In the genomic region with DNA sequence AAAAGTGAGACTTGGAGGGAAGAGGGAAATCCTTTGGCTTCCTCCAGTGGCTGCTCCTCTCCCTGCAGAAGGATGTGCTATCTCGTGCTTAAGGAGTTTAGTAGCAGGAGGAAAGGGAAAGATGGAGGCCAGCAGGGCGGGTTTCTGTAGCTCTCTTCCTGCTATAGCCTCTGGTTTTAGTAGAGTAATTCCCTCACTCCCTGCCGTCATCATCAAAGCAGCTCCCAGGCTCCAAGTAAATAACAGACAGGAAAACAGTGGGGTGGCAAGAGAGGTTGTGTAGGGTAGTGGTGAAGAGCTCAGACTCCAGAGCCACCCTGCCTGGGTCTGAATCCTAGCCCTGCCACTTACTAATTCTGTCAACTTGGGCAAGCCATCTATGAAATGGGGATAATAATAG, we compare ENCODE assay signal across 33 cellular contexts.
"Had no signal": no experiment of that assay in that cellular context is flagged by ENCODE, and none has a peak within 500 bp of the region (broad histone marks: within the 10 kb centered on the region; RNA-seq: fewer than 3 reads in every experiment).

No MANE protein-coding gene starts in this region.

- H3K4me1 ChIP-seq: ascending aorta had no signal

- H3K27ac ChIP-seq: ascending aorta, cardiac muscle cell, VCaP had no signal

- H3K4me3 Mint-ChIP-seq: activated CD4-positive, alpha-beta memory T cell treated with anti-CD3 and anti-CD28 coated beads, Interleukin-2, amount 10 ng/mL, durations not matched to agents 7 days and 5 days; activated CD4-positive, alpha-beta T cell treated with anti-CD3 and anti-CD28 coated beads for 36 hours; activated CD4-positive, alpha-beta T cell treated with anti-CD3 and anti-CD28 coated beads, Interleukin-2, amount 10 ng/mL, durations not matched to agents 7 days and 5 days; activated CD8-positive, alpha-beta memory T cell treated with anti-CD3 and anti-CD28 coated beads, Interleukin-2, amount 10 ng/mL, durations not matched to agents 7 days and 5 days; activated CD8-positive, alpha-beta T cell treated with anti-CD3 and anti-CD28 coated beads, Interleukin-2, amount 10 ng/mL, durations not matched to agents 7 days and 5 days; activated naive CD4-positive, alpha-beta T cell treated with anti-CD3 and anti-CD28 coated beads, Interleukin-2, amount 10 ng/mL, durations not matched to agents 7 days and 5 days; activated naive CD4-positive, alpha-beta T cell treated with anti-CD3 and anti-CD28 coated beads, Interleukin-2, amount 50 U/mL, for 24 hours; activated naive CD8-positive, alpha-beta T cell; activated naive CD8-positive, alpha-beta T cell treated with anti-CD3 and anti-CD28 coated beads, Interleukin-2, amount 10 ng/mL, durations not matched to agents 7 days and 5 days; activated naive CD8-positive, alpha-beta T cell treated with anti-CD3 and anti-CD28 coated beads, Interleukin-2, amount 50 U/mL, for 24 hours; activated T-cell treated with anti-CD3 and anti-CD28 coated beads, Interleukin-2, amount 50 U/mL, for 24 hours; brain; central memory CD8-positive, alpha-beta T cell; T-helper 17 cell had no signal

- H3K27ac Mint-ChIP-seq: activated CD4-positive, alpha-beta memory T cell treated with anti-CD3 and anti-CD28 coated beads, Interleukin-2, amount 10 ng/mL, durations not matched to agents 7 days and 5 days; activated CD4-positive, alpha-beta T cell treated with anti-CD3 and anti-CD28 coated beads for 36 hours; activated CD4-positive, alpha-beta T cell treated with anti-CD3 and anti-CD28 coated beads, Interleukin-2, amount 10 ng/mL, durations not matched to agents 7 days and 5 days; activated CD8-positive, alpha-beta memory T cell treated with anti-CD3 and anti-CD28 coated beads, Interleukin-2, amount 10 ng/mL, durations not matched to agents 7 days and 5 days; activated CD8-positive, alpha-beta T cell treated with anti-CD3 and anti-CD28 coated beads, Interleukin-2, amount 10 ng/mL, durations not matched to agents 7 days and 5 days; activated naive CD4-positive, alpha-beta T cell treated with anti-CD3 and anti-CD28 coated beads, Interleukin-2, amount 10 ng/mL, durations not matched to agents 7 days and 5 days; activated naive CD4-positive, alpha-beta T cell treated with anti-CD3 and anti-CD28 coated beads, Interleukin-2, amount 50 U/mL, for 24 hours; activated naive CD8-positive, alpha-beta T cell; activated naive CD8-positive, alpha-beta T cell treated with anti-CD3 and anti-CD28 coated beads, Interleukin-2, amount 10 ng/mL, durations not matched to agents 7 days and 5 days; activated naive CD8-positive, alpha-beta T cell treated with anti-CD3 and anti-CD28 coated beads, Interleukin-2, amount 50 U/mL, for 24 hours; activated T-cell treated with anti-CD3 and anti-CD28 coated beads, Interleukin-2, amount 50 U/mL, for 24 hours; activated T-helper 2 cell treated with anti-CD3 and anti-CD28 coated beads, Interferon-gamma antibody, Interleukin-2, Interleukin-4, amounts not matched to agents 10 μg/mL and 5 μg/mL and 100 μg/mL, durations not matched to agents 14 hours and 24 hours and 36 hours; brain; T-helper 17 cell had no signal

- H3K27me3 Mint-ChIP-seq: activated CD4-positive, alpha-beta memory T cell treated with anti-CD3 and anti-CD28 coated beads, Interleukin-2, amount 10 ng/mL, durations not matched to agents 7 days and 5 days; activated CD4-positive, alpha-beta T cell treated with anti-CD3 and anti-CD28 coated beads for 36 hours; activated CD4-positive, alpha-beta T cell treated with anti-CD3 and anti-CD28 coated beads, Interleukin-2, amount 10 ng/mL, durations not matched to agents 7 days and 5 days; activated CD8-positive, alpha-beta memory T cell treated with anti-CD3 and anti-CD28 coated beads, Interleukin-2, amount 10 ng/mL, durations not matched to agents 7 days and 5 days; activated naive CD4-positive, alpha-beta T cell treated with anti-CD3 and anti-CD28 coated beads, Interleukin-2, amount 10 ng/mL, durations not matched to agents 7 days and 5 days; activated naive CD4-positive, alpha-beta T cell treated with anti-CD3 and anti-CD28 coated beads, Interleukin-2, amount 50 U/mL, for 24 hours; activated naive CD8-positive, alpha-beta T cell; activated naive CD8-positive, alpha-beta T cell treated with anti-CD3 and anti-CD28 coated beads, Interleukin-2, amount 10 ng/mL, durations not matched to agents 7 days and 5 days; activated naive CD8-positive, alpha-beta T cell treated with anti-CD3 and anti-CD28 coated beads, Interleukin-2, amount 50 U/mL, for 24 hours; central memory CD8-positive, alpha-beta T cell; T-helper 17 cell had no signal

- H3K36me3 ChIP-seq: ascending aorta had no signal

- H3K9me3 Mint-ChIP-seq: activated CD4-positive, alpha-beta memory T cell treated with anti-CD3 and anti-CD28 coated beads, Interleukin-2, amount 10 ng/mL, durations not matched to agents 7 days and 5 days; activated CD4-positive, alpha-beta T cell treated with anti-CD3 and anti-CD28 coated beads, Interleukin-2, amount 10 ng/mL, durations not matched to agents 7 days and 5 days; activated naive CD4-positive, alpha-beta T cell treated with anti-CD3 and anti-CD28 coated beads, Interleukin-2, amount 10 ng/mL, durations not matched to agents 7 days and 5 days; activated naive CD4-positive, alpha-beta T cell treated with anti-CD3 and anti-CD28 coated beads, Interleukin-2, amount 50 U/mL, for 24 hours; activated naive CD8-positive, alpha-beta T cell treated with anti-CD3 and anti-CD28 coated beads, Interleukin-2, amount 10 ng/mL, durations not matched to agents 7 days and 5 days; activated naive CD8-positive, alpha-beta T cell treated with anti-CD3 and anti-CD28 coated beads, Interleukin-2, amount 50 U/mL, for 24 hours; activated T-cell treated with anti-CD3 and anti-CD28 coated beads, Interleukin-2, amount 50 U/mL, for 24 hours; activated T-helper 2 cell treated with anti-CD3 and anti-CD28 coated beads, Interferon-gamma antibody, Interleukin-2, Interleukin-4, amounts not matched to agents 10 μg/mL and 5 μg/mL and 100 μg/mL, durations not matched to agents 14 hours and 24 hours and 36 hours; brain; central memory CD8-positive, alpha-beta T cell had no signal

- ATAC-seq: activated CD4-positive, alpha-beta T cell treated with anti-CD3 and anti-CD28 coated beads for 36 hours; activated CD4-positive, CD25-positive, alpha-beta regulatory T cell treated with anti-CD3 and anti-CD28 coated beads, Interleukin-2, amount 50 U/mL, for 24 hours; activated CD8-positive, alpha-beta memory T cell treated with anti-CD3 and anti-CD28 coated beads, Interleukin-2, amount 10 ng/mL, durations not matched to agents 7 days and 5 days; activated CD8-positive, alpha-beta T cell treated with anti-CD3 and anti-CD28 coated beads, Interleukin-2, amount 10 ng/mL, durations not matched to agents 7 days and 5 days; activated naive CD8-positive, alpha-beta T cell treated with anti-CD3 and anti-CD28 coated beads, Interleukin-2, amount 50 U/mL, for 24 hours; T-helper 17 cell had no signal

- DNase-seq: activated CD4-positive, alpha-beta memory T cell treated with anti-CD3 and anti-CD28 coated beads, Interleukin-2, amount 10 ng/mL, durations not matched to agents 7 days and 5 days; activated CD4-positive, alpha-beta T cell treated with anti-CD3 and anti-CD28 coated beads for 1 hour; activated CD4-positive, alpha-beta T cell treated with anti-CD3 and anti-CD28 coated beads for 36 hours; activated CD4-positive, alpha-beta T cell treated with anti-CD3 and anti-CD28 coated beads for 48 hours; activated CD4-positive, alpha-beta T cell treated with anti-CD3 and anti-CD28 coated beads, Interleukin-2, amount 10 ng/mL, durations not matched to agents 7 days and 5 days; activated CD4-positive, alpha-beta T cell treated with anti-CD3 and anti-CD28 coated beads, Interleukin-2, amount 50 U/mL, for 48 hours; activated CD4-positive, CD25-positive, alpha-beta regulatory T cell; activated CD8-positive, alpha-beta memory T cell treated with anti-CD3 and anti-CD28 coated beads for 24 hours; activated CD8-positive, alpha-beta memory T cell treated with anti-CD3 and anti-CD28 coated beads, Interleukin-2, amount 10 ng/mL, durations not matched to agents 7 days and 5 days; activated CD8-positive, alpha-beta memory T cell treated with anti-CD3 and anti-CD28 coated beads, Interleukin-2, amount 50 U/mL, for 48 hours; activated CD8-positive, alpha-beta T cell treated with anti-CD3 and anti-CD28 coated beads, Interleukin-2, amount 10 ng/mL, durations not matched to agents 7 days and 5 days; activated effector memory CD4-positive, alpha-beta T cell treated with Interleukin-2 at 50 U/mL for 16 hours; activated gamma-delta T cell; activated naive CD4-positive, alpha-beta T cell treated with anti-CD3 and anti-CD28 coated beads, Interleukin-2, amount 10 ng/mL, durations not matched to agents 7 days and 5 days; activated naive CD4-positive, alpha-beta T cell treated with Interleukin-2 at 50 U/mL for 16 hours; activated naive CD8-positive, alpha-beta T cell treated with anti-CD3 and anti-CD28 coated beads, Interleukin-2, amount 10 ng/mL, durations not matched to agents 7 days and 5 days; activated naive CD8-positive, alpha-beta T cell treated with anti-CD3 and anti-CD28 coated beads, Interleukin-2, amount 50 U/mL, for 24 hours; activated T-cell treated with anti-CD3 and anti-CD28 coated beads, Interleukin-2, amount 50 U/mL, for 24 hours; activated T-cell treated with anti-CD3 and anti-CD28 coated beads, Interleukin-2, amount 50 U/mL, for 48 hours; amygdala; anterior cingulate cortex; caudate nucleus; cerebellar nuclear complex; T-helper 17 cell had no signal

- H3K36me3 Mint-ChIP-seq: activated CD8-positive, alpha-beta memory T cell treated with anti-CD3 and anti-CD28 coated beads, Interleukin-2, amount 10 ng/mL, durations not matched to agents 7 days and 5 days; activated naive CD4-positive, alpha-beta T cell treated with anti-CD3 and anti-CD28 coated beads, Interleukin-2, amount 10 ng/mL, durations not matched to agents 7 days and 5 days; brain had no signal

- H3K4me1 Mint-ChIP-seq: activated CD4-positive, alpha-beta memory T cell treated with anti-CD3 and anti-CD28 coated beads, Interleukin-2, amount 10 ng/mL, durations not matched to agents 7 days and 5 days; activated CD4-positive, alpha-beta T cell treated with anti-CD3 and anti-CD28 coated beads for 36 hours; activated CD8-positive, alpha-beta memory T cell treated with anti-CD3 and anti-CD28 coated beads, Interleukin-2, amount 10 ng/mL, durations not matched to agents 7 days and 5 days; activated naive CD4-positive, alpha-beta T cell treated with anti-CD3 and anti-CD28 coated beads, Interleukin-2, amount 10 ng/mL, durations not matched to agents 7 days and 5 days; activated naive CD4-positive, alpha-beta T cell treated with anti-CD3 and anti-CD28 coated beads, Interleukin-2, amount 50 U/mL, for 24 hours; central memory CD8-positive, alpha-beta T cell; T-helper 17 cell had no signal

- H3K27me3 ChIP-seq: ascending aorta, cardiac muscle cell had no signal

- H3K4me3 ChIP-seq: ascending aorta, cardiac muscle cell had no signal
